ENCODE assay signal across 20 cellular contexts in the genomic region with DNA sequence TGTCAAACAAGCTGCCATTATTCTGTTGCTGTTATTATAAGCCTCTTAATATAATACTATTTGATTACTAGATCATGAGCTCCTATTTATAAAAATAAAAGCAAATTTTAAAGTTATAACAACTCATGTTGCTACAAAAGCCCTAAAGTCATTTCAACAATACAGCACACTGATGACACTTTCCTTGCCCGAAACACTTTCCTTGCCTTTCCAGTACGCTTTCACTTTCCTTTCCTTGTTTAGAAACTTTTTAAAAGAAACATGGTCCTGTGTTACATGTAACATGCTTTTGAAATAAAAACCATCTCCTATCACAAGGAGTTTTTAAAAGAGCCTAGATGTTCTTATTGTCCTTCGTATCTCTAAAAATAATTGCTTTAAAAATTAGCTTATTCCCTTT.
DNase-seq lines count a peak whose midpoint lies in the region; ATAC-seq, FAIRE-seq and TF ChIP-seq lines count a peak whose summit lies in the region.
"Had no signal": no experiment of that assay in that cellular context is flagged by ENCODE, and none has a peak within 500 bp of the region (broad histone marks: within the 10 kb centered on the region; RNA-seq: fewer than 3 reads in every experiment).

No MANE protein-coding gene starts in this region.

- WGBS in esophagus muscularis mucosa: 59% methylated on average over 3 of the region's 3 CpGs
- WGBS in thyroid gland, 2 donors: 85 to 89% methylated on average over 3 of the region's 3 CpGs

- H3K9ac ChIP-seq in keratinocyte (ENCODE audit: control insufficient read depth, extremely low read depth, insufficient read depth, low read length): no peak overlapping the region
- H3K9ac ChIP-seq: KMS-11 had no signal

- no peak for TF ChIP-seq POLR2A in esophagus muscularis mucosa (IDR thresholded peaks at IDR 0.05; ENCODE audit: low read depth)
- no peak for TF ChIP-seq POLR2A in thyroid gland (IDR thresholded peaks at IDR 0.05)

- no peaks in the 10 kb centered on the region for H3K27me3 ChIP-seq in keratinocyte (ENCODE audit: control insufficient read depth, extremely low read depth, insufficient read depth, low read length)
- H3K27me3 ChIP-seq in esophagus muscularis mucosa: no peaks in the 10 kb centered on the region
- H3K27me3 ChIP-seq in thyroid gland: no peaks in the 10 kb centered on the region
- H3K27me3 ChIP-seq: gastrocnemius medialis, ovary had no signal

- ATAC-seq in GM18517 (IDR thresholded peaks at IDR 0.05; ENCODE audit: unreplicated experiment): peak; percentile 90
- peak; percentile 93 for ATAC-seq in GM21825 (IDR thresholded peaks at IDR 0.05; ENCODE audit: unreplicated experiment)
- ATAC-seq: gastrocnemius medialis, PC-3 had no signal

- intact Hi-C loops in esophagus muscularis mucosa (cut with DNase I): no loop called here
- intact Hi-C loops in thyroid gland (cut with DNase I): no loop called here

- TF ChIP-seq EP300 in esophagus muscularis mucosa (IDR thresholded peaks at IDR 0.05): no peak

- no peaks in the 10 kb centered on the region for H4K20me1 ChIP-seq in keratinocyte (ENCODE audit: control insufficient read depth, extremely low read depth, insufficient read depth, low read length)

- DNase-seq in keratinocyte (ENCODE audit: low read depth, low spot score) (no peak), esophagus muscularis mucosa (ENCODE audit: extremely low spot score) (no peak), thyroid gland (no peak), NCI-H187 treated with DMSO at 0.1 percent for 48 hours (lab: John Stamatoyannopoulos, UW) (no peak), NCI-H146 treated with DMSO at 0.1 percent for 48 hours (lab: John Stamatoyannopoulos, UW; ENCODE audit: unreplicated experiment) (no peak)
- DNase-seq: activated B cell treated with CpG ODN at 0.5 μM for 24 hours; activated naive CD4-positive, alpha-beta T cell treated with anti-CD3 and anti-CD28 coated beads, Interleukin-2, amount 50 U/mL, for 16 hours; DMS53; endodermal cell; gastrocnemius medialis; midbrain; NCI-H1436 treated with DMSO at 0.1 percent for 48 hours; NCI-H510A; ovary; PC-3 had no signal

- no peak for FAIRE-seq in keratinocyte (lab: Jason Lieb, UNC)

- H3K36me3 ChIP-seq in KOPT-K1 (ENCODE audit: insufficient read depth, low read length) (no peaks in the 10 kb centered on the region), keratinocyte (ENCODE audit: control insufficient read depth in 2 of 2, extremely low read depth in 1 of 2, insufficient read depth in 2 of 2, low read length in 2 of 2) (no peaks in the 10 kb centered on the region), esophagus muscularis mucosa (no peaks in the 10 kb centered on the region), thyroid gland (no peaks in the 10 kb centered on the region)
- H3K36me3 ChIP-seq: gastrocnemius medialis, ovary had no signal

- no peaks in the 10 kb centered on the region for H3K9me3 ChIP-seq in KOPT-K1 (ENCODE audit: insufficient read depth, low read length, poor library complexity, severe bottlenecking)
- no peaks in the 10 kb centered on the region for H3K9me3 ChIP-seq in keratinocyte (ENCODE audit: control insufficient read depth, low read depth, low read length)
- H3K9me3 ChIP-seq in esophagus muscularis mucosa: no peaks in the 10 kb centered on the region
- H3K9me3 ChIP-seq in thyroid gland: no peaks in the 10 kb centered on the region
- H3K9me3 ChIP-seq: gastrocnemius medialis, ovary had no signal

- H3K9me1 ChIP-seq in keratinocyte (ENCODE audit: control insufficient read depth, extremely low read depth, insufficient read depth, low read length): no peaks in the 10 kb centered on the region

- H3K4me2 ChIP-seq in keratinocyte (ENCODE audit: control insufficient read depth, extremely low read depth, insufficient read depth, low read depth, low read length): no peak overlapping the region
- H3K4me2 ChIP-seq: KMS-11, smooth muscle cell had no signal

- H3K27ac ChIP-seq in KOPT-K1 (ENCODE audit: low read depth, low read length, poor library complexity, severe bottlenecking) (peak overlapping the region; percentile 51), keratinocyte (ENCODE audit: control insufficient read depth, insufficient read depth, low read length) (no peak overlapping the region), esophagus muscularis mucosa (replicated peaks in 1 of 4) (no peak overlapping the region), thyroid gland (no peak overlapping the region)
- H3K27ac ChIP-seq: gastrocnemius medialis, KMS-11, ovary had no signal

- H3K4me3 ChIP-seq in keratinocyte (ENCODE audit: control insufficient read depth in 2 of 3, extremely low read depth in 1 of 3, insufficient read depth in 2 of 3, low read depth in 1 of 3, low read length in 3 of 3) (peak overlapping the region in 1 of 3 experiments; percentile 53), esophagus muscularis mucosa (no peak overlapping the region), thyroid gland (replicated peaks in 1 of 3) (no peak overlapping the region)
- H3K4me3 ChIP-seq: gastrocnemius medialis, ovary, smooth muscle cell had no signal

- no peaks in the 10 kb centered on the region for H3K4me1 ChIP-seq in keratinocyte (ENCODE audit: control insufficient read depth, extremely low read depth, insufficient read depth, low read length)
- H3K4me1 ChIP-seq in esophagus muscularis mucosa: no peaks in the 10 kb centered on the region
- no peaks in the 10 kb centered on the region for H3K4me1 ChIP-seq in thyroid gland
- H3K4me1 ChIP-seq: gastrocnemius medialis had no signal

- peak overlapping the region; percentile 50 for H2AFZ ChIP-seq in keratinocyte (ENCODE audit: control insufficient read depth, low read length)

- dilution Hi-C loops in keratinocyte (cut with MboI; ENCODE audit: extremely low pct_ligation_motif_present, low sequenced_read_pairs): no loop called here

- no peak for TF ChIP-seq CTCF in keratinocyte (optimal IDR thresholded peaks at IDR 0.05 in 1 of 3, IDR thresholded peaks at IDR 0.05 in 1 of 3, conservative IDR thresholded peaks at IDR 0.05 in 1 of 3; ENCODE audit: extremely low read depth in 1 of 3, insufficient read depth in 2 of 3, low read length in 3 of 3)
- no peak for TF ChIP-seq CTCF in esophagus muscularis mucosa (IDR thresholded peaks at IDR 0.05)
- no peak for TF ChIP-seq CTCF in thyroid gland (IDR thresholded peaks at IDR 0.05)

- H3K79me2 ChIP-seq in keratinocyte (ENCODE audit: control insufficient read depth, insufficient read depth, low read length): no peaks in the 10 kb centered on the region
